In genomic region chr2:163675389-163675788, GRCh38 we compare ENCODE assay signal across 1 cellular context.
TF ChIP-seq lines count a peak whose summit lies in the region.

No MANE protein-coding gene starts in this region.

TF ChIP-seq in SK-N-SH treated with all-trans-retinoic acid at 6 μM for 48 hours, 23 proteins besides CTCF, POLR2A, EP300 and RAD21 (continued from another document):
- TF ChIP-seq TSHZ2 (CRISPR knock-in tag; IDR thresholded peaks at IDR 0.05) (no peak), ZNF70 (CRISPR knock-in tag; IDR thresholded peaks at IDR 0.05) (no peak), CSDC2 (CRISPR knock-in tag; IDR thresholded peaks at IDR 0.05) (no peak), ARNTL (CRISPR knock-in tag; IDR thresholded peaks at IDR 0.05; ENCODE audit: borderline replicate concordance, low read depth) (no peak)
